Comparison of ENCODE assay signal across 20 cellular contexts in the genomic region with DNA sequence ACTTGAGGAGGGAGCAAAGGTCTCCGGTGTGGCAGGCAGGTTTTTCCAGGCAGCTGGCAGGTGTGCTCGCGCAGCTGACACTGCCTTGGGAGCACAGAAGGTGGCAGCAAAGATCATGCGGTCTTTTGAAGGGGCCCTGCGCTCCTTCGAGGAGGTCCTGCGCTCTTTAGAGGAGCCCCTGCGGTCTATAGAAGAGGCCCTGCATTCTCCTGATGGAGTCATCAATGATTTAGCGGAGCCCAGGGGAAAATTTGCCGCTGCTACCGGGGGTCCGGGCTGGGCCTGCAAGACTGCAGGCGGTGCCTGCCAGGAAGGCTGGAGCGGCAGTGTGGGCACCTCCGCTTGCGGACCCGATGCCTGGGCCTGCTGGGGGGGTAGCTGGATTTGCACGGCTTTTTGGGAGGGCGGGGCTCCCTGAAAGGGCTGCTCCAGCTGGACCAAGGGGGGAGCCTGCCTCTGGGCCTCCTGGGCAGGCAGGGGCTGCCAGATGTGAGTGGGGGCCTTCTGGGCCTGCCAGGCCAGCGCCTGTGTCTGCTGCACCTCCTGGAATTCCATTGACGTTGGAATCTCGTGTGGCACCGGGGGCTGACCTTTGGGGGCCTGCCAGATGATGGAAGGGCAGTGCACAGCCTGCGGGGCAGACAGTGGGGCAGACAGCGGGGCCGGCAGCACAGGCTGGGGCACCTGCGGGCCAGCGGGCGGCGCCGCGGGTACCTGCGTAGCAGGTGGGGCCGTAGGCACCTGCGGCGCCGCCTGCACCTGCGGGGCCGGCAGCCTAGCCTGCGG. TPM values are rescaled to one million over a fixed set of nuclear protein-coding genes. Genes with fewer than 3 reads are reported as not detected.
DNase-seq lines count a peak whose midpoint lies in the region; ATAC-seq and TF ChIP-seq lines count a peak whose summit lies in the region.
"Had no signal": no experiment of that assay in that cellular context is flagged by ENCODE, and none has a peak within 500 bp of the region (broad histone marks: within the 10 kb centered on the region; RNA-seq: fewer than 3 reads in every experiment).

No MANE protein-coding gene starts in this region.

- TF ChIP-seq EP300 in transverse colon (IDR thresholded peaks at IDR 0.05; ENCODE audit: low read depth), result no peak

- in situ Hi-C loops in transverse colon (cut with MboI; ENCODE audit: low pct_ligation_motif_present in 1 of 4, low pct_unique_long_range_greater_than_20kb in 1 of 4, low sequenced_read_pairs in 3 of 4), result loop anchor here (10.0 to 25.0 kb wide), 3 partner anchors 209 to 219 kb away; no protein-coding TSS in a partner anchor

- H3K27me3 ChIP-seq in iPS-15b (ENCODE audit: control insufficient read depth, insufficient read depth, low read length), result peaks cover 6% of the 10 kb centered on the region
- peaks cover 19% of the 10 kb centered on the region for H3K27me3 ChIP-seq in transverse colon
- H3K27me3 ChIP-seq: thyroid gland had no signal

- no peak overlapping the region for H3K9ac ChIP-seq in iPS-15b (ENCODE audit: low read depth, low read length)

- H3K4me1 ChIP-seq in iPS-15b (ENCODE audit: control insufficient read depth, insufficient read depth, low read length) (peaks cover 2% of the 10 kb centered on the region), transverse colon (peaks cover 0 to 5% (median 2%) of the 10 kb centered on the region in 4 donors)
- H3K4me1 ChIP-seq: Caco-2, lower lobe of right lung, thyroid gland had no signal

- DNase-seq in SHP77 (lab: John Stamatoyannopoulos, UW), result peak; percentile 1 to 29
- no peak for DNase-seq in SHP77 treated with DMSO at 0.1 percent for 48 hours (lab: John Stamatoyannopoulos, UW)
- DNase-seq in NCI-H69 (lab: John Stamatoyannopoulos, UW), result peak; percentile 9
- DNase-seq in transverse colon, result peak; percentile 41
- DNase-seq in activated naive CD4-positive, alpha-beta T cell treated with anti-CD3 and anti-CD28 coated beads, Interleukin-2, amount 50 U/mL, for 16 hours, result no peak
- DNase-seq: activated CD4-positive, alpha-beta T cell treated with anti-CD3 and anti-CD28 coated beads, Interleukin-2, amount 10 ng/mL, durations not matched to agents 7 days and 5 days; activated T-cell treated with anti-CD3 and anti-CD28 coated beads, Interleukin-2, amount 50 U/mL, for 4 hours; Caco-2; effector memory CD8-positive, alpha-beta T cell; natural killer cell; NCI-H2171; RPMI8226; thyroid gland had no signal

- peak overlapping the region; percentile 22 for H3K4me3 ChIP-seq in iPS-15b (ENCODE audit: low read depth, low read length)
- H3K4me3 ChIP-seq in transverse colon, result no peak overlapping the region
- H3K4me3 ChIP-seq: lower lobe of right lung, thyroid gland had no signal

- no peaks in the 10 kb centered on the region for H3K9me3 ChIP-seq in iPS-15b (ENCODE audit: control insufficient read depth, insufficient read depth, low read length)
- H3K9me3 ChIP-seq in transverse colon, result no peaks in the 10 kb centered on the region
- H3K9me3 ChIP-seq: Caco-2, lower lobe of right lung, thyroid gland had no signal

- peak in 4 of 5 experiments; percentile 25 to 45 (median 30) for TF ChIP-seq CTCF in transverse colon (IDR thresholded peaks at IDR 0.05)

- H3K36me3 ChIP-seq in iPS-15b (ENCODE audit: control insufficient read depth, insufficient read depth, low read length) (no peaks in the 10 kb centered on the region), transverse colon (no peaks in the 10 kb centered on the region)
- H3K36me3 ChIP-seq: lower lobe of right lung, thyroid gland had no signal

- no peak for ATAC-seq in HG03196 (IDR thresholded peaks at IDR 0.05; ENCODE audit: unreplicated experiment)
- no peak for ATAC-seq in GM18909 (IDR thresholded peaks at IDR 0.05; ENCODE audit: poor library complexity, unreplicated experiment)
- ATAC-seq: activated T-cell treated with anti-CD3 and anti-CD28 coated beads, Interleukin-2, amount 50 U/mL, for 4 hours; effector memory CD8-positive, alpha-beta T cell; lower lobe of right lung; natural killer cell; right cardiac atrium had no signal

- intact Hi-C loops in transverse colon (cut with DNase I; ENCODE audit: low total_unique reads), result no loop called here

- 48 to 83% methylated on average over 4 to 38 of the region's 40 CpGs for WGBS in transverse colon (ENCODE audit: low coverage in 1 of 2), 2 donors

- no peak for TF ChIP-seq POLR2A in transverse colon (IDR thresholded peaks at IDR 0.05)

- no peak overlapping the region for H3K27ac ChIP-seq in transverse colon
- H3K27ac ChIP-seq: lower lobe of right lung, thyroid gland had no signal

RNA-seq across cellular contexts. Expression of gene MAGEL2, which starts 2.1 kb away (rescaled TPM):
- total RNA-seq in transverse colon, result 1 to 10 TPM in 1 of 4 donors, under 1 TPM in 2, not detected in 1; 0.14 to 4.5 (median 0.80) TPM
- total RNA-seq: activated CD4-positive, alpha-beta T cell treated with anti-CD3 and anti-CD28 coated beads, Interleukin-2, amount 10 ng/mL, durations not matched to agents 7 days and 5 days; activated T-cell treated with anti-CD3 and anti-CD28 coated beads, Interleukin-2, amount 50 U/mL, for 4 hours; Caco-2; MCF 10A; natural killer cell; T-helper 2 cell treated with Interferon-gamma antibody and Interleukin-4, amounts not matched to agents 100 ng/mL and 5 ng/mL, for 36 hours had no signal

RNA-seq across cellular contexts. Expression of gene NDN, which starts 41.5 kb away (rescaled TPM):
- 10 to 100 TPM; 21.4 to 66.7 (median 31.1) TPM for total RNA-seq in transverse colon
- total RNA-seq: Caco-2, MCF 10A had no signal

Comparison
In these comparisons a context has a peak if more than half of its experiments do, and no peak if none do; other contexts are left out.
1. DNase-seq: peak in SHP77 (2 of 2), NCI-H69 (single experiment) and transverse colon (single experiment); none in SHP77 treated with DMSO at 0.1 percent for 48 hours (single experiment) and activated naive CD4-positive, alpha-beta T cell treated with anti-CD3 and anti-CD28 coated beads, Interleukin-2, amount 50 U/mL, for 16 hours (single experiment).